ENCODE assay signal across 8 cellular contexts in the genomic region with DNA sequence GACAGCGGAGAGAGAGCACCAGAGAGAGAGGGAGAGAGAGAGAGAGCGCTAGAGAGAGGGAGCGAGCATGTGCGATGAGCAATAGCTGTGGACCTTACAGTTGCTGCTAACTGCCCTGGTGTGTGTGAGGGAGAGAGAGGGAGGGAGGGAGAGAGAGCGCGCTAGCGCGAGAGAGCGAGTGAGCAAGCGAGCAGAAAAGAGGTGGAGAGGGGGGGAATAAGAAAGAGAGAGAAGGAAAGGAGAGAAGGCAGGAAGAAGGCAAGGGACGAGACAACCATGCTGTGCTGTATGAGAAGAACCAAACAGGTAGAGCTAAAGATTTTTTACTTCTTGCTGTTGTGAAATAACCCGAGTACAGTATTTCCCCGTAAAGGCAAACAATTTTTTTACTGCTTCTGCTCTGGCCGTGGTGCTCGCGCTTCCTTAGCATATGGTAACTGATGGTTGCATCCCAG. TPM values are rescaled to one million over a fixed set of nuclear protein-coding genes. Genes with fewer than 3 reads are reported as not detected.
DNase-seq lines count a peak whose midpoint lies in the region; ATAC-seq and TF ChIP-seq lines count a peak whose summit lies in the region.

A gene with protein sequence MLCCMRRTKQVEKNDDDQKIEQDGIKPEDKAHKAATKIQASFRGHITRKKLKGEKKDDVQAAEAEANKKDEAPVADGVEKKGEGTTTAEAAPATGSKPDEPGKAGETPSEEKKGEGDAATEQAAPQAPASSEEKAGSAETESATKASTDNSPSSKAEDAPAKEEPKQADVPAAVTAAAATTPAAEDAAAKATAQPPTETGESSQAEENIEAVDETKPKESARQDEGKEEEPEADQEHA (plus strand): TSS at position 97 of the 455 bp plus-strand sequence. CDS start 180 bp downstream, at position 277.

- no peaks in the 10 kb centered on the region for H3K9me3 Mint-ChIP-seq in activated naive CD4-positive, alpha-beta T cell treated with anti-CD3 and anti-CD28 coated beads for 36 hours
- H3K9me3 Mint-ChIP-seq in activated naive CD4-positive, alpha-beta T cell treated with anti-CD3 and anti-CD28 coated beads, Interleukin-2, amount 10 ng/mL, durations not matched to agents 7 days and 5 days: no peaks in the 10 kb centered on the region
- no peaks in the 10 kb centered on the region for H3K9me3 Mint-ChIP-seq in nephron progenitor cell

- TF ChIP-seq CTCF in foreskin keratinocyte (conservative IDR thresholded peaks at IDR 0.05) (no peak), nephron progenitor cell (IDR thresholded peaks at IDR 0.05) (no peak)

- H3K4me3 Mint-ChIP-seq in activated naive CD4-positive, alpha-beta T cell treated with anti-CD3 and anti-CD28 coated beads for 36 hours: peak within 1 kb of the TSS; percentile 32
- no peak within 1 kb of the TSS for H3K4me3 Mint-ChIP-seq in activated naive CD4-positive, alpha-beta T cell treated with anti-CD3 and anti-CD28 coated beads, Interleukin-2, amount 10 ng/mL, durations not matched to agents 7 days and 5 days
- peak within 1 kb of the TSS; percentile 83 for H3K4me3 Mint-ChIP-seq in nephron progenitor cell

- peaks cover 62% of the 10 kb centered on the region for H3K27me3 ChIP-seq in foreskin keratinocyte

- H3K27ac ChIP-seq in foreskin keratinocyte: no peak within 1 kb of the TSS

- peak; percentile 19 for DNase-seq in activated naive CD4-positive, alpha-beta T cell treated with anti-CD3 and anti-CD28 coated beads for 36 hours
- no peak for DNase-seq in activated naive CD4-positive, alpha-beta T cell treated with anti-CD3 and anti-CD28 coated beads, Interleukin-2, amount 10 ng/mL, durations not matched to agents 7 days and 5 days
- DNase-seq in SK-N-DZ (ENCODE audit: low spot score) (peak; percentile 81), foreskin keratinocyte (peak; percentile 44 to 68), nephron progenitor cell (peak; percentile 39), NCI-H2196 (lab: John Stamatoyannopoulos, UW; ENCODE audit: unreplicated experiment) (no peak)

- no peak within 1 kb of the TSS for H3K27ac Mint-ChIP-seq in activated naive CD4-positive, alpha-beta T cell treated with anti-CD3 and anti-CD28 coated beads for 36 hours
- H3K27ac Mint-ChIP-seq in activated naive CD4-positive, alpha-beta T cell treated with anti-CD3 and anti-CD28 coated beads, Interleukin-2, amount 10 ng/mL, durations not matched to agents 7 days and 5 days: no peak within 1 kb of the TSS
- peak within 1 kb of the TSS; percentile 34 for H3K27ac Mint-ChIP-seq in nephron progenitor cell

- no peaks in the 10 kb centered on the region for H3K4me1 ChIP-seq in foreskin keratinocyte

- H3K36me3 Mint-ChIP-seq in activated naive CD4-positive, alpha-beta T cell treated with anti-CD3 and anti-CD28 coated beads for 36 hours (ENCODE audit: low read depth): no peaks in the 10 kb centered on the region
- H3K36me3 Mint-ChIP-seq in activated naive CD4-positive, alpha-beta T cell treated with anti-CD3 and anti-CD28 coated beads, Interleukin-2, amount 10 ng/mL, durations not matched to agents 7 days and 5 days: no peaks in the 10 kb centered on the region
- H3K36me3 Mint-ChIP-seq in nephron progenitor cell (ENCODE audit: low read depth): no peaks in the 10 kb centered on the region

- ATAC-seq in foreskin keratinocyte (peak; percentile 90), GM18861 (IDR thresholded peaks at IDR 0.05; ENCODE audit: unreplicated experiment) (no peak), GM19463 (IDR thresholded peaks at IDR 0.05; ENCODE audit: unreplicated experiment) (no peak)

- H3K27me3 Mint-ChIP-seq in activated naive CD4-positive, alpha-beta T cell treated with anti-CD3 and anti-CD28 coated beads for 36 hours (ENCODE audit: low read depth): peaks cover 49% of the 10 kb centered on the region
- peaks cover 32% of the 10 kb centered on the region for H3K27me3 Mint-ChIP-seq in activated naive CD4-positive, alpha-beta T cell treated with anti-CD3 and anti-CD28 coated beads, Interleukin-2, amount 10 ng/mL, durations not matched to agents 7 days and 5 days
- H3K27me3 Mint-ChIP-seq in nephron progenitor cell (ENCODE audit: low read depth, poor library complexity): peaks cover 29% of the 10 kb centered on the region

- CTCF ChIA-PET in activated naive CD4-positive, alpha-beta T cell treated with anti-CD3 and anti-CD28 coated beads for 36 hours (lab: Charles Lee): interaction anchor here (0.6 to 0.7 kb wide), 2 partner anchors 60 to 946 kb away, joined by 3 to 4 read pairs; no protein-coding TSS in a partner anchor
- CTCF ChIA-PET in activated naive CD4-positive, alpha-beta T cell treated with anti-CD3 and anti-CD28 coated beads, Interleukin-2, amount 10 ng/mL, durations not matched to agents 7 days and 5 days (lab: Charles Lee): no interaction called here

- peaks cover 12% of the 10 kb centered on the region for H3K4me1 Mint-ChIP-seq in activated naive CD4-positive, alpha-beta T cell treated with anti-CD3 and anti-CD28 coated beads for 36 hours (ENCODE audit: low read depth)
- no peaks in the 10 kb centered on the region for H3K4me1 Mint-ChIP-seq in activated naive CD4-positive, alpha-beta T cell treated with anti-CD3 and anti-CD28 coated beads, Interleukin-2, amount 10 ng/mL, durations not matched to agents 7 days and 5 days
- peaks cover 27% of the 10 kb centered on the region for H3K4me1 Mint-ChIP-seq in nephron progenitor cell

- intact Hi-C loops in activated naive CD4-positive, alpha-beta T cell treated with anti-CD3 and anti-CD28 coated beads for 36 hours (cut with micrococcal nuclease): no loop called here

RNA-seq across cellular contexts. Expression of the gene that starts here (rescaled TPM):
- under 1 TPM in 1 of 2 experiments, not detected in 1; 0.17 TPM for total RNA-seq in activated naive CD4-positive, alpha-beta T cell treated with anti-CD3 and anti-CD28 coated beads for 36 hours
- polyA plus RNA-seq in SK-N-DZ (2014; cell fraction: cytosol; rRNA removed): 82.8 and 92.1 TPM in 2 replicates
- 36.1 and 47.6 TPM in 2 replicates for polyA plus RNA-seq in SK-N-DZ (2014; cell fraction: nucleus; rRNA removed)
- not detected in 2 replicates for total RNA-seq in foreskin keratinocyte
- not detected in 2 replicates for polyA plus RNA-seq in foreskin keratinocyte

Comparison
In these comparisons a context has a peak if more than half of its experiments do, and no peak if none do; other contexts are left out.
1. Peak in DNase-seq in activated naive CD4-positive, alpha-beta T cell treated with anti-CD3 and anti-CD28 coated beads for 36 hours; RNA of the gene not detected or under 1 TPM.
2. Peak in DNase-seq and ATAC-seq in foreskin keratinocyte; RNA of the gene not detected or under 1 TPM.
3. DNase-seq: peak in SK-N-DZ (single experiment) and nephron progenitor cell (single experiment); none in activated naive CD4-positive, alpha-beta T cell treated with anti-CD3 and anti-CD28 coated beads, Interleukin-2, amount 10 ng/mL, durations not matched to agents 7 days and 5 days (single experiment) and NCI-H2196 (single experiment).